In the genomic region with DNA sequence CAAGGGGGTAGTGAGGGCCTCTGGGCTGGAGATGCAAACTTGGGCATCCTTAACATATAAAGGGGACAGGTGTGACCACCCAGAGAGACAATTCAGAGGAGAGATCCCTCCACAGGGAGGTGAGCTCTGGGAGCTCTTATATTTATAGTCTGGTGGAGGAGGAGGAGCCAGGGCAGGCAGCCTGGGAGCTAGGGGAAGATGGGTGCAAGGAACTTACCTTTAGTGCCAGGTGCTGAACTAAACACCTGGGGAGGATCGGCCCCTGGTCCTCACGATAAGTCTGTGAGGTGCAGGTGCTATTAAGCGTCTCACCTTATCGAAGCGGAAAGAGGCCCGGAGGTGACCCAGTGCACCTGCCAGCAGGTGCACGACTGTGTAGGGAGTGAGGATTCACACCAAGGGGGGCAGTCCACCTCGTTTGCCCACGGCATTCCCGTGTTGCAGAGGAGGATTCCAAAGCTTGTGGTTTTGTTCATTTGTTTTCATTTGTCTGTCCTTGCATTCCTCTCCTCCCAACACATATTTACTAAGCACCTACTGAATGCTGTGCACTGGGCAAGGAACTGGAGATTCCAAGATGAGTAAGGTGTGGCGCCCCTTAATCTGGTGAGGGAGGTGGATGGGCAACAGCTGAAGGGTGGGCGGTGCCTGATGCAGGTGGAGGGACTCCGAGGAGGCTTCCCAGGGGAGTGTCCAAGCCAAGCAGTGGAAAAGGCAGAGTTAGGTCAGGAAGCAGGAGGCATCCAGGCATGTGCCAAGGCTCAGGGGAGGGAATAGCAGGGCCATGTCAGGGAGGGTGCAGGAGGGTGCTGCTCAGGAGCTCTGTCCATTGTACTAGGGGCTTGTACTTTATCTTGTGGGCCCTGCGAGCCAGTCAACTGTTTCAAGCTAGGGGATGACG, we compare ENCODE assay signal across 10 cellular contexts. TPM values are rescaled to one million over a fixed set of nuclear protein-coding genes. Genes with fewer than 3 reads are reported as not detected.
A peak's percentile ranks its signal among the peaks of the same experiment; 100 is the strongest.
DNase-seq lines count a peak whose midpoint lies in the region; ATAC-seq and TF ChIP-seq lines count a peak whose summit lies in the region.
"Had no signal": no experiment of that assay in that cellular context is flagged by ENCODE, and none has a peak within 500 bp of the region (broad histone marks: within the 10 kb centered on the region; RNA-seq: fewer than 3 reads in every experiment).

No MANE protein-coding gene starts in this region.

- TF ChIP-seq POLR2A in testis (IDR thresholded peaks at IDR 0.05): no peak

- H3K79me2 ChIP-seq in fibroblast of lung (ENCODE audit: control insufficient read depth, insufficient read depth, low read length): peaks cover 16% of the 10 kb centered on the region

- WGBS in psoas muscle, 3 donors: 58 to 67% (median 60%) methylated on average over 15 of the region's 15 CpGs
- WGBS in testis, 2 donors: 54 to 77% methylated on average over 15 of the region's 15 CpGs

- no peak overlapping the region for H3K4me2 ChIP-seq in fibroblast of lung (ENCODE audit: extremely low read depth, insufficient read depth, low read length)

- H3K9me3 Mint-ChIP-seq in immature natural killer cell: no peaks in the 10 kb centered on the region
- H3K9me3 Mint-ChIP-seq: activated naive CD4-positive, alpha-beta T cell treated with anti-CD3 and anti-CD28 coated beads, Interleukin-2, amount 50 U/mL, for 24 hours; nephron progenitor cell had no signal

- H3K4me1 Mint-ChIP-seq in immature natural killer cell: no peaks in the 10 kb centered on the region
- H3K4me1 Mint-ChIP-seq: activated naive CD4-positive, alpha-beta T cell treated with anti-CD3 and anti-CD28 coated beads, Interleukin-2, amount 50 U/mL, for 24 hours had no signal

- H3K9me3 ChIP-seq in fibroblast of lung (ENCODE audit: control insufficient read depth, insufficient read depth, low read depth, low read length): no peaks in the 10 kb centered on the region
- no peaks in the 10 kb centered on the region for H3K9me3 ChIP-seq in psoas muscle
- H3K9me3 ChIP-seq in testis: no peaks in the 10 kb centered on the region

- no peak overlapping the region for H3K9ac ChIP-seq in fibroblast of lung (ENCODE audit: insufficient read depth, low read length)

- peaks cover 0 to 10% (median 0%) of the 10 kb centered on the region in 3 donors for H3K27me3 Mint-ChIP-seq in immature natural killer cell (ENCODE audit: low read depth in 3 of 3)

- no peak overlapping the region for H2AFZ ChIP-seq in fibroblast of lung (ENCODE audit: low read length)

- H3K36me3 Mint-ChIP-seq in immature natural killer cell: no peaks in the 10 kb centered on the region
- H3K36me3 Mint-ChIP-seq: activated naive CD4-positive, alpha-beta T cell treated with anti-CD3 and anti-CD28 coated beads, Interleukin-2, amount 50 U/mL, for 24 hours had no signal

- no peak overlapping the region for H3K4me3 Mint-ChIP-seq in immature natural killer cell
- H3K4me3 Mint-ChIP-seq: activated naive CD4-positive, alpha-beta T cell treated with anti-CD3 and anti-CD28 coated beads, Interleukin-2, amount 50 U/mL, for 24 hours; nephron progenitor cell had no signal

- intact Hi-C loops in psoas muscle (cut with DNase I) (no loop called here), testis (cut with DNase I; ENCODE audit: low total_unique reads) (no loop called here)

- no peak overlapping the region for H3K27ac Mint-ChIP-seq in immature natural killer cell
- H3K27ac Mint-ChIP-seq: activated naive CD4-positive, alpha-beta T cell treated with anti-CD3 and anti-CD28 coated beads, Interleukin-2, amount 50 U/mL, for 24 hours; nephron progenitor cell had no signal

- no peaks in the 10 kb centered on the region for H3K27me3 ChIP-seq in fibroblast of lung (ENCODE audit: control insufficient read depth, insufficient read depth, low read length)
- peaks cover 0 to 1% (median 0%) of the 10 kb centered on the region in 3 donors for H3K27me3 ChIP-seq in psoas muscle (ENCODE audit: insufficient read depth in 3 of 3, low read length in 2 of 3)
- no peaks in the 10 kb centered on the region for H3K27me3 ChIP-seq in testis

- no peaks in the 10 kb centered on the region for H3K36me3 ChIP-seq in fibroblast of lung (ENCODE audit: control insufficient read depth, insufficient read depth, low read length)
- H3K36me3 ChIP-seq in psoas muscle (ENCODE audit: insufficient read depth in 1 of 2, low read depth in 1 of 2): no peaks in the 10 kb centered on the region
- no peaks in the 10 kb centered on the region for H3K36me3 ChIP-seq in testis (ENCODE audit: low read depth, missing control alignments)

- H3K4me1 ChIP-seq in fibroblast of lung (ENCODE audit: control insufficient read depth, extremely low read depth, insufficient read depth, low read length) (peaks cover 23% of the 10 kb centered on the region), psoas muscle (peaks cover 15% of the 10 kb centered on the region), testis (peaks cover 14% of the 10 kb centered on the region)

- H3K27ac ChIP-seq in fibroblast of lung (ENCODE audit: insufficient read depth, low read length): peak overlapping the region; percentile 46
- peak overlapping the region; percentile 41 for H3K27ac ChIP-seq in psoas muscle
- H3K27ac ChIP-seq in testis: no peak overlapping the region

- H4K20me1 ChIP-seq in fibroblast of lung (ENCODE audit: control insufficient read depth, extremely low read depth, insufficient read depth, low read length): no peaks in the 10 kb centered on the region

- DNase-seq in EH (ENCODE audit: low read depth): peak; percentile 60
- peak; percentile 83 for DNase-seq in NCI-H226
- peak in 1 of 2 donors; percentile 36 for DNase-seq in fibroblast of lung (ENCODE audit: low read depth in 2 of 2)
- no peak for DNase-seq in psoas muscle
- no peak for DNase-seq in immature natural killer cell
- no peak for DNase-seq in D341Med (ENCODE audit: low spot score)
- no peak for DNase-seq in NCI-H2107 (lab: John Stamatoyannopoulos, UW)
- no peak for DNase-seq in testis
- DNase-seq: nephron progenitor cell had no signal

- no peak overlapping the region for H3K4me3 ChIP-seq in fibroblast of lung (replicated peaks in 1 of 4; ENCODE audit: control extremely low read depth in 1 of 4, insufficient read depth in 1 of 4, low read depth in 3 of 4, low read length in 4 of 4)
- H3K4me3 ChIP-seq in psoas muscle: no peak overlapping the region
- no peak overlapping the region for H3K4me3 ChIP-seq in testis

- TF ChIP-seq CTCF in fibroblast of lung (conservative IDR thresholded peaks at IDR 0.05 in 1 of 2, IDR thresholded peaks at IDR 0.05 in 1 of 2; ENCODE audit: low read depth in 1 of 2, low read length in 2 of 2): no peak
- TF ChIP-seq CTCF in psoas muscle (IDR thresholded peaks at IDR 0.05): no peak
- no peak for TF ChIP-seq CTCF in testis (IDR thresholded peaks at IDR 0.05)

- peak in 1 of 4 donors; percentile 21 for ATAC-seq in psoas muscle

RNA-seq across cellular contexts. Expression of a gene that starts 11.4 kb away (rescaled TPM):
- total RNA-seq in fibroblast of lung: 13.1 and 24.3 TPM in 2 replicates
- 7.5 and 11.2 TPM in 2 replicates for polyA plus RNA-seq in fibroblast of lung
- 10.9 and 16.2 TPM in 2 replicates for polyA plus RNA-seq in fibroblast of lung (2012)
- 24.9 and 51.1 TPM in 2 replicates for polyA minus RNA-seq in fibroblast of lung (ENCODE audit: low replicate concordance)
- 100 to 1,000 TPM in 1 of 4 donors, 10 to 100 TPM in 3; 25.6 to 108 (median 43.3) TPM for total RNA-seq in psoas muscle
- 10 to 100 TPM; 18.8 to 52.5 (median 36.1) TPM for polyA plus RNA-seq in psoas muscle
- under 1 TPM in 2 of 3 donors, not detected in 1; 0.17 to 0.20 TPM for polyA plus RNA-seq in immature natural killer cell
- 10 to 100 TPM; 18.4 to 20.3 TPM for total RNA-seq in testis
- polyA plus RNA-seq in testis (ENCODE audit: insufficient read depth, low read depth, low replicate concordance): 13.5 TPM

Comparison
In these comparisons a context has a peak if more than half of its experiments do, and no peak if none do; other contexts are left out.
1. DNase-seq: peak in EH (single experiment) and NCI-H226 (single experiment); none in psoas muscle (0 of 2), immature natural killer cell (0 of 3), D341Med (single experiment), NCI-H2107 (single experiment) and testis (single experiment).
2. H3K27ac ChIP-seq: peak in fibroblast of lung (single experiment) and psoas muscle (single experiment); none in testis (0 of 2).
3. RNA of a gene that starts 11.4 kb away (polyA plus RNA-seq): 18.8 to 52.5 TPM in psoas muscle, 13.5 TPM in testis (single experiment) and 7.5 to 16.2 TPM in fibroblast of lung; 0.17 to 0.20 TPM in immature natural killer cell; every median in the first group is over 4 times any median in the second.